1 cellular context compared by ENCODE assay signal in the genomic region with DNA sequence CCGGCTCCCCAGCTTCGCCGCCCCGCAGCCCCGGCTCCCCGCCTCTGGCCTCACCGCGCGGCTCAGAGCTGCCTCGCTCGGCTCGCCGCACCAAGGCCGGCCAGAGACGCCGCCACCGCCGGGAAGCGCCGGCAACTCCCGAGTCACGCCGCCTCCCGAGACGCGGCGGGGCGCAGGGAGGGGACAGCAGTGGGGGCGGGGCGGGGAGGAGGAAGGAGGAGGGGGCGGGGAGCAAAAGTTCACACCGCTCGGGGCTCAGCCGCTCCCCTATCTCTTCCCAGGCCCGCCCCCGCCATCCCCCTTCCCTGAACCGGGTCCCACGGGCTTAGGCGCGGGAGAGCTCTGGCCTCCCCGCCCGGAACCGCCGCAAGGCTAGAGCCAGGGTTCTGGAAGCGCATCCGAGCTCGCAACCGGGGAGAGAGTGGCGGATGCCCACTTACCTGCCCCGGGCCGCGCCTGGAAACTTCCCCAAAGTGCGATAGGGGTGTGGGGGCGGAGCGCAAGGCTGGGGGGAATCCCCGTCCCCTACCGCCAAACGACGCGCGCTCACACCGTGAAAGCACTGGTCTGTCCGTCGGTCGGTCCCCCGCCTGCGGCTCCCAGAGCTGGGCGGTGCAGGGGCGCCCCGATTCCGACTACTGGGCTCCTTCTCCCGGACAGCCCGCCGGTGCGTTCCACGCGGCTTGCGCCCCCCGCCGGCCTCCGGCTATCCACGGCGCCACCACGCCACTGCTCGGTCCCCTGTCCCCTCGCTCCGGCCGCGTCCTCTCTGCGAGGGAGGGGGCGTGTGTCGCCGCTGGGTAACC.
TF ChIP-seq lines count a peak whose summit lies in the region.

No MANE protein-coding gene starts in this region.

TF ChIP-seq in WTC11, 78 proteins besides CTCF, POLR2A, EP300 and RAD21 (continued from another document):
- TF ChIP-seq, protein P1, sequence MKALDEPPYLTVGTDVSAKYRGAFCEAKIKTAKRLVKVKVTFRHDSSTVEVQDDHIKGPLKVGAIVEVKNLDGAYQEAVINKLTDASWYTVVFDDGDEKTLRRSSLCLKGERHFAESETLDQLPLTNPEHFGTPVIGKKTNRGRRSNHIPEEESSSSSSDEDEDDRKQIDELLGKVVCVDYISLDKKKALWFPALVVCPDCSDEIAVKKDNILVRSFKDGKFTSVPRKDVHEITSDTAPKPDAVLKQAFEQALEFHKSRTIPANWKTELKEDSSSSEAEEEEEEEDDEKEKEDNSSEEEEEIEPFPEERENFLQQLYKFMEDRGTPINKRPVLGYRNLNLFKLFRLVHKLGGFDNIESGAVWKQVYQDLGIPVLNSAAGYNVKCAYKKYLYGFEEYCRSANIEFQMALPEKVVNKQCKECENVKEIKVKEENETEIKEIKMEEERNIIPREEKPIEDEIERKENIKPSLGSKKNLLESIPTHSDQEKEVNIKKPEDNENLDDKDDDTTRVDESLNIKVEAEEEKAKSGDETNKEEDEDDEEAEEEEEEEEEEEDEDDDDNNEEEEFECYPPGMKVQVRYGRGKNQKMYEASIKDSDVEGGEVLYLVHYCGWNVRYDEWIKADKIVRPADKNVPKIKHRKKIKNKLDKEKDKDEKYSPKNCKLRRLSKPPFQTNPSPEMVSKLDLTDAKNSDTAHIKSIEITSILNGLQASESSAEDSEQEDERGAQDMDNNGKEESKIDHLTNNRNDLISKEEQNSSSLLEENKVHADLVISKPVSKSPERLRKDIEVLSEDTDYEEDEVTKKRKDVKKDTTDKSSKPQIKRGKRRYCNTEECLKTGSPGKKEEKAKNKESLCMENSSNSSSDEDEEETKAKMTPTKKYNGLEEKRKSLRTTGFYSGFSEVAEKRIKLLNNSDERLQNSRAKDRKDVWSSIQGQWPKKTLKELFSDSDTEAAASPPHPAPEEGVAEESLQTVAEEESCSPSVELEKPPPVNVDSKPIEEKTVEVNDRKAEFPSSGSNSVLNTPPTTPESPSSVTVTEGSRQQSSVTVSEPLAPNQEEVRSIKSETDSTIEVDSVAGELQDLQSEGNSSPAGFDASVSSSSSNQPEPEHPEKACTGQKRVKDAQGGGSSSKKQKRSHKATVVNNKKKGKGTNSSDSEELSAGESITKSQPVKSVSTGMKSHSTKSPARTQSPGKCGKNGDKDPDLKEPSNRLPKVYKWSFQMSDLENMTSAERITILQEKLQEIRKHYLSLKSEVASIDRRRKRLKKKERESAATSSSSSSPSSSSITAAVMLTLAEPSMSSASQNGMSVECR (CRISPR knock-in tag; IDR thresholded peaks at IDR 0.05; ENCODE audit: borderline replicate concordance): peak; percentile 6; the same call in 1 of the 2 replicates
- TF ChIP-seq, protein P2, sequence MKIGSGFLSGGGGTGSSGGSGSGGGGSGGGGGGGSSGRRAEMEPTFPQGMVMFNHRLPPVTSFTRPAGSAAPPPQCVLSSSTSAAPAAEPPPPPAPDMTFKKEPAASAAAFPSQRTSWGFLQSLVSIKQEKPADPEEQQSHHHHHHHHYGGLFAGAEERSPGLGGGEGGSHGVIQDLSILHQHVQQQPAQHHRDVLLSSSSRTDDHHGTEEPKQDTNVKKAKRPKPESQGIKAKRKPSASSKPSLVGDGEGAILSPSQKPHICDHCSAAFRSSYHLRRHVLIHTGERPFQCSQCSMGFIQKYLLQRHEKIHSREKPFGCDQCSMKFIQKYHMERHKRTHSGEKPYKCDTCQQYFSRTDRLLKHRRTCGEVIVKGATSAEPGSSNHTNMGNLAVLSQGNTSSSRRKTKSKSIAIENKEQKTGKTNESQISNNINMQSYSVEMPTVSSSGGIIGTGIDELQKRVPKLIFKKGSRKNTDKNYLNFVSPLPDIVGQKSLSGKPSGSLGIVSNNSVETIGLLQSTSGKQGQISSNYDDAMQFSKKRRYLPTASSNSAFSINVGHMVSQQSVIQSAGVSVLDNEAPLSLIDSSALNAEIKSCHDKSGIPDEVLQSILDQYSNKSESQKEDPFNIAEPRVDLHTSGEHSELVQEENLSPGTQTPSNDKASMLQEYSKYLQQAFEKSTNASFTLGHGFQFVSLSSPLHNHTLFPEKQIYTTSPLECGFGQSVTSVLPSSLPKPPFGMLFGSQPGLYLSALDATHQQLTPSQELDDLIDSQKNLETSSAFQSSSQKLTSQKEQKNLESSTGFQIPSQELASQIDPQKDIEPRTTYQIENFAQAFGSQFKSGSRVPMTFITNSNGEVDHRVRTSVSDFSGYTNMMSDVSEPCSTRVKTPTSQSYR (CRISPR knock-in tag; IDR thresholded peaks at IDR 0.05): 0 out of 2 replicates have a peak, but pooled peaks have one; percentile 64
- TF ChIP-seq NR3C1 (CRISPR knock-in tag; conservative IDR thresholded peaks at IDR 0.05; ENCODE audit: low read depth) (no peak), KAT7 (CRISPR knock-in tag; IDR thresholded peaks at IDR 0.05; ENCODE audit: borderline replicate concordance) (0 out of 2 replicates have a peak, but pooled peaks have one; percentile 30), FOXK1 (CRISPR knock-in tag; IDR thresholded peaks at IDR 0.05) (no peak), RORB (CRISPR knock-in tag; IDR thresholded peaks at IDR 0.05) (no peak), SMAD3 (CRISPR knock-in tag; IDR thresholded peaks at IDR 0.05; ENCODE audit: borderline replicate concordance) (no peak), TP53 (CRISPR knock-in tag; IDR thresholded peaks at IDR 0.05) (0 out of 2 replicates have a peak, but pooled peaks have one; percentile 18), ETV6 (CRISPR knock-in tag; IDR thresholded peaks at IDR 0.05) (no peak), CREM (CRISPR knock-in tag; IDR thresholded peaks at IDR 0.05) (no peak), TEAD1 (CRISPR knock-in tag; IDR thresholded peaks at IDR 0.05) (0 out of 2 replicates have a peak, but pooled peaks have one; percentile 0)
- TF ChIP-seq, protein P3, sequence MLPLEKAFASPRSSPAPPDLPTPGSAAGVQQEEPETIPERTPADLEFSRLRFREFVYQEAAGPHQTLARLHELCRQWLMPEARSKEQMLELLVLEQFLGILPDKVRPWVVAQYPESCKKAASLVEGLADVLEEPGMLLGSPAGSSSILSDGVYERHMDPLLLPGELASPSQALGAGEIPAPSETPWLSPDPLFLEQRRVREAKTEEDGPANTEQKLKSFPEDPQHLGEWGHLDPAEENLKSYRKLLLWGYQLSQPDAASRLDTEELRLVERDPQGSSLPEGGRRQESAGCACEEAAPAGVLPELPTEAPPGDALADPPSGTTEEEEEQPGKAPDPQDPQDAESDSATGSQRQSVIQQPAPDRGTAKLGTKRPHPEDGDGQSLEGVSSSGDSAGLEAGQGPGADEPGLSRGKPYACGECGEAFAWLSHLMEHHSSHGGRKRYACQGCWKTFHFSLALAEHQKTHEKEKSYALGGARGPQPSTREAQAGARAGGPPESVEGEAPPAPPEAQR (CRISPR knock-in tag; IDR thresholded peaks at IDR 0.05): no peak
- TF ChIP-seq, protein P4, sequence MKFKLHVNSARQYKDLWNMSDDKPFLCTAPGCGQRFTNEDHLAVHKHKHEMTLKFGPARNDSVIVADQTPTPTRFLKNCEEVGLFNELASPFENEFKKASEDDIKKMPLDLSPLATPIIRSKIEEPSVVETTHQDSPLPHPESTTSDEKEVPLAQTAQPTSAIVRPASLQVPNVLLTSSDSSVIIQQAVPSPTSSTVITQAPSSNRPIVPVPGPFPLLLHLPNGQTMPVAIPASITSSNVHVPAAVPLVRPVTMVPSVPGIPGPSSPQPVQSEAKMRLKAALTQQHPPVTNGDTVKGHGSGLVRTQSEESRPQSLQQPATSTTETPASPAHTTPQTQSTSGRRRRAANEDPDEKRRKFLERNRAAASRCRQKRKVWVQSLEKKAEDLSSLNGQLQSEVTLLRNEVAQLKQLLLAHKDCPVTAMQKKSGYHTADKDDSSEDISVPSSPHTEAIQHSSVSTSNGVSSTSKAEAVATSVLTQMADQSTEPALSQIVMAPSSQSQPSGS (CRISPR knock-in tag; IDR thresholded peaks at IDR 0.05; ENCODE audit: borderline replicate concordance, low read depth): no peak
- TF ChIP-seq, protein P5, sequence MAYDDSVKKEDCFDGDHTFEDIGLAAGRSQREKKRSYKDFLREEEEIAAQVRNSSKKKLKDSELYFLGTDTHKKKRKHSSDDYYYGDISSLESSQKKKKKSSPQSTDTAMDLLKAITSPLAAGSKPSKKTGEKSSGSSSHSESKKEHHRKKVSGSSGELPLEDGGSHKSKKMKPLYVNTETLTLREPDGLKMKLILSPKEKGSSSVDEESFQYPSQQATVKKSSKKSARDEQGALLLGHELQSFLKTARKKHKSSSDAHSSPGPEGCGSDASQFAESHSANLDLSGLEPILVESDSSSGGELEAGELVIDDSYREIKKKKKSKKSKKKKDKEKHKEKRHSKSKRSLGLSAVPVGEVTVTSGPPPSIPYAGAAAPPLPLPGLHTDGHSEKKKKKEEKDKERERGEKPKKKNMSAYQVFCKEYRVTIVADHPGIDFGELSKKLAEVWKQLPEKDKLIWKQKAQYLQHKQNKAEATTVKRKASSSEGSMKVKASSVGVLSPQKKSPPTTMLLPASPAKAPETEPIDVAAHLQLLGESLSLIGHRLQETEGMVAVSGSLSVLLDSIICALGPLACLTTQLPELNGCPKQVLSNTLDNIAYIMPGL (CRISPR knock-in tag; IDR thresholded peaks at IDR 0.05): 0 out of 2 replicates have a peak, but pooled peaks have one; percentile 14
